In genomic region chr15:30625436-30626193, GRCh38 we compare ENCODE assay signal across 8 cellular contexts.
A peak's percentile ranks its signal among the peaks of the same experiment; 100 is the strongest.
DNase-seq lines count a peak whose midpoint lies in the region; ATAC-seq and TF ChIP-seq lines count a peak whose summit lies in the region.
"Not testable (repeated sequence)": the region's sequence is repeated elsewhere in the genome, so short reads cannot be mapped to it uniquely, and the experiment has no call there.

TSS of gene ARHGAP11B (plus strand) at chr15:30626128.

- peak within 1 kb of the TSS; percentile 95 to 100 (median 97) for H3K27ac Mint-ChIP-seq in CD8-positive, alpha-beta memory T cell
- peak within 1 kb of the TSS; percentile 98 for H3K27ac Mint-ChIP-seq in T-helper 1 cell treated with Interleukin-12 subunit alpha and Interleukin-12 subunit beta and Interleukin-4 antibody, amounts not matched to agents 30 μg/mL and 1 μg/mL, for 36 hours
- peak within 1 kb of the TSS; percentile 96 for H3K27ac Mint-ChIP-seq in glutamatergic neuron (ENCODE audit: unreplicated experiment)
- H3K27ac Mint-ChIP-seq in nephron progenitor cell = peak within 1 kb of the TSS; percentile 99

- peaks cover 0 to 15% (median 0%) of the 10 kb centered on the region in 3 donors for H3K36me3 Mint-ChIP-seq in CD8-positive, alpha-beta memory T cell
- peaks cover 15% of the 10 kb centered on the region for H3K36me3 Mint-ChIP-seq in T-helper 1 cell treated with Interleukin-12 subunit alpha and Interleukin-12 subunit beta and Interleukin-4 antibody, amounts not matched to agents 30 μg/mL and 1 μg/mL, for 36 hours (ENCODE audit: low read depth)
- H3K36me3 Mint-ChIP-seq in glutamatergic neuron (ENCODE audit: unreplicated experiment); nephron progenitor cell (ENCODE audit: low read depth): not testable (repeated sequence)

- peak; percentile 90 to 97 (median 95) for DNase-seq in CD8-positive, alpha-beta memory T cell
- DNase-seq in glutamatergic neuron (peak; percentile 91), nephron progenitor cell (peak; percentile 90)
- peak; percentile 80 to 89 for DNase-seq in stimulated activated CD8-positive, alpha-beta memory T cell treated with anti-CD3 and anti-CD28 coated beads, Interleukin-4, amount 100 ng/mL, for 4 hours (ENCODE audit: low read depth in 2 of 2, low spot score in 1 of 2)

- POLR2A ChIA-PET in CD8-positive, alpha-beta memory T cell (lab: Charles Lee) = not testable (repeated sequence)

- CTCF ChIA-PET in CD8-positive, alpha-beta memory T cell (lab: Charles Lee) = interaction anchor here (1.0 kb wide), 1 partner anchor 701 kb away, joined by 3 read pairs; the partner anchor contains the start of gene KLF13

- H3K4me1 Mint-ChIP-seq in CD8-positive, alpha-beta memory T cell = peaks cover 20 to 33% (median 28%) of the 10 kb centered on the region in 3 donors
- peaks cover 17% of the 10 kb centered on the region for H3K4me1 Mint-ChIP-seq in T-helper 1 cell treated with Interleukin-12 subunit alpha and Interleukin-12 subunit beta and Interleukin-4 antibody, amounts not matched to agents 30 μg/mL and 1 μg/mL, for 36 hours (ENCODE audit: low read depth)
- not testable (repeated sequence) for H3K4me1 Mint-ChIP-seq in glutamatergic neuron (ENCODE audit: low read depth, unreplicated experiment)
- H3K4me1 Mint-ChIP-seq in nephron progenitor cell = peaks cover 31% of the 10 kb centered on the region

- not testable (repeated sequence) for H3K36me3 ChIP-seq in CD8-positive, alpha-beta memory T cell (ENCODE audit: insufficient read depth, low read length)

- not testable (repeated sequence) for H3K27me3 ChIP-seq in CD8-positive, alpha-beta memory T cell (ENCODE audit: insufficient read depth, low read length, poor library complexity, severe bottlenecking)

- not testable (repeated sequence) for H3K9me3 ChIP-seq in CD8-positive, alpha-beta memory T cell (ENCODE audit: low read length)

- not testable (repeated sequence) for H3K4me1 ChIP-seq in CD8-positive, alpha-beta memory T cell (ENCODE audit: insufficient read depth, low read length)

- peak; percentile 93 for ATAC-seq in GM19463 (IDR thresholded peaks at IDR 0.05; ENCODE audit: unreplicated experiment)
- peak; percentile 93 for ATAC-seq in HG03432 (IDR thresholded peaks at IDR 0.05; ENCODE audit: unreplicated experiment)

- peak; percentile 8 for TF ChIP-seq CTCF in glutamatergic neuron (IDR thresholded peaks at IDR 0.05; ENCODE audit: partially characterized antibody, unreplicated experiment)
- not testable (repeated sequence) for TF ChIP-seq CTCF in nephron progenitor cell (IDR thresholded peaks at IDR 0.05)

- H3K4me3 ChIP-seq in CD8-positive, alpha-beta memory T cell (ENCODE audit: low read length) = peak within 1 kb of the TSS; percentile 98

- H3K27ac ChIP-seq in CD8-positive, alpha-beta memory T cell (ENCODE audit: low read depth, low read length) = peak within 1 kb of the TSS; percentile 80
- peak within 1 kb of the TSS; percentile 90 for H3K27ac ChIP-seq in angular gyrus (ENCODE audit: low read depth, low read length)

- H3K9me3 Mint-ChIP-seq in CD8-positive, alpha-beta memory T cell; T-helper 1 cell treated with Interleukin-12 subunit alpha and Interleukin-12 subunit beta and Interleukin-4 antibody, amounts not matched to agents 30 μg/mL and 1 μg/mL, for 36 hours; glutamatergic neuron (ENCODE audit: unreplicated experiment); nephron progenitor cell: not testable (repeated sequence)

- H3K4me3 Mint-ChIP-seq in CD8-positive, alpha-beta memory T cell = peak within 1 kb of the TSS; percentile 90 to 99 (median 98)
- H3K4me3 Mint-ChIP-seq in T-helper 1 cell treated with Interleukin-12 subunit alpha and Interleukin-12 subunit beta and Interleukin-4 antibody, amounts not matched to agents 30 μg/mL and 1 μg/mL, for 36 hours = peak within 1 kb of the TSS; percentile 98
- H3K4me3 Mint-ChIP-seq in glutamatergic neuron (ENCODE audit: unreplicated experiment) = peak within 1 kb of the TSS; percentile 97
- H3K4me3 Mint-ChIP-seq in nephron progenitor cell = peak within 1 kb of the TSS; percentile 98

- H3K27me3 Mint-ChIP-seq in CD8-positive, alpha-beta memory T cell; T-helper 1 cell treated with Interleukin-12 subunit alpha and Interleukin-12 subunit beta and Interleukin-4 antibody, amounts not matched to agents 30 μg/mL and 1 μg/mL, for 36 hours (ENCODE audit: low read depth); glutamatergic neuron (ENCODE audit: unreplicated experiment); nephron progenitor cell (ENCODE audit: low read depth, poor library complexity): not testable (repeated sequence)

Comparison
In these comparisons a context has a peak if more than half of its experiments do, and no peak if none do; other contexts are left out.
1. Peak in every context shown above with its lines: DNase-seq, ATAC-seq, H3K4me3 ChIP-seq and H3K27ac ChIP-seq.